In the genomic region with DNA sequence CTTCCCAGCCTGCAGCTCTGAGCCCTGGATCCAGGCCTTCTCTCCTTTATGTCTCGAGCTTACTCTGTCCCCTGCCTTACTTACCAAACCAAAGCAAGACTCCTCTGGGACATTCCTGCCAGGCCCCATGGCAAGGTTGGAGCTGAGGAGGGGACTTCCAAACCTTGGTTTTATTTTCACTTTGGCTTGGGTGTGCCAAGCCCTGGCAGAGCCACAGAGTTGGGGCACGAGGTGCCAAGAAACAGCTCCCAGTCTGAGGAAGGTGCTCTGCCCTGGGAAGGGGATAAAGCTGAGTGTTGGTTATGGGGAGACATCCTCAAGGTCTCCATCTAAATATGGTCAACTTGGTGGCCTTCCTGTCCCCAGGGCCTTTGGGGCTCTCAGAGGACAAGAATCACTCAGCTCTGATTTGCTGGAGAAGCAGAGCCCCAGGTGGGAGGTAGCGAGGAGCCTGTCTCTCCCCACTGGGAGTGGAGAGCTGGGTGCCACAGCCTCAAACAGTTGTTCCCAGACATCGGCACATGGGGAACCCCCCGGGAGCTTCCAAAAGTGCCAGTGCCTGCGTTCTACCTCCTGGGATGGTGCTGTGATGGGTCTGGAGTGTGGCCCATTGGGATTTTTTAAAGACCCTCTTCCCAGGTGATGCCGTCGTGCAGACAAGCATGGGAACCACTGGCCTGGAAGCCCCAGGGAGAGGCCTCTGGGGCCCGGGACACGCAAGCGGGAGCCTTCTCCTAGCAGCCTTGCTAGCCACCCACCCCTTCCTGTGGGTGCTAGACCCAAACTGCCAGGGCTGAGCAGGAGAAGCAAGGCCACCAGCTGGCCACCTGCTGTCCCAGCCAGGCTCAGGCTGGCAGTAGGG, we compare ENCODE assay signal across 9 cellular contexts. TPM values are rescaled to one million over a fixed set of nuclear protein-coding genes. Genes with fewer than 3 reads are reported as not detected.
DNase-seq lines count a peak whose midpoint lies in the region; ATAC-seq lines count a peak whose summit lies in the region.
"Had no signal": no experiment of that assay in that cellular context is flagged by ENCODE, and none has a peak within 500 bp of the region (broad histone marks: within the 10 kb centered on the region; RNA-seq: fewer than 3 reads in every experiment).

No MANE protein-coding gene starts in this region.

- peak overlapping the region; percentile 65 for H3K4me3 Mint-ChIP-seq in activated naive CD8-positive, alpha-beta T cell
- peak overlapping the region in 4 of 8 donors; percentile 15 to 70 (median 45) for H3K4me3 Mint-ChIP-seq in naive B cell

- peak overlapping the region; percentile 77 to 93 (median 89) for H3K4me2 ChIP-seq in BLaER1 treated with 17β-estradiol and CSF1 and Interleukin-3, amounts not matched to agents 10 nM and 100 nM

- peak overlapping the region; percentile 7 to 79 (median 71); a peak in 20 of 22 replicates for H3K27ac ChIP-seq in BLaER1 treated with 17β-estradiol and CSF1 and Interleukin-3, amounts not matched to agents 10 nM and 100 nM
- H3K27ac ChIP-seq: HL-60 had no signal

- H3K4me3 ChIP-seq in BLaER1 treated with 17β-estradiol and CSF1 and Interleukin-3, amounts not matched to agents 10 nM and 100 nM = peak overlapping the region in 3 of 10 experiments; percentile 22 to 28 (median 27); a peak in 5 of 20 replicates

- DNase-seq in naive B cell (no peak), NCI-H2171 (lab: John Stamatoyannopoulos, UW) (no peak), NCI-H446 (lab: John Stamatoyannopoulos, UW) (no peak)

- no peaks in the 10 kb centered on the region for H3K27me3 Mint-ChIP-seq in activated naive CD8-positive, alpha-beta T cell
- H3K27me3 Mint-ChIP-seq in naive B cell = no peaks in the 10 kb centered on the region

- no peaks in the 10 kb centered on the region for H3K27me3 ChIP-seq in BLaER1 treated with 17β-estradiol and CSF1 and Interleukin-3, amounts not matched to agents 10 nM and 100 nM

- H3K36me3 ChIP-seq in BLaER1 treated with 17β-estradiol and CSF1 and Interleukin-3, amounts not matched to agents 10 nM and 100 nM = peaks cover 0 to 22% (median 5%) of the 10 kb centered on the region in 11 experiments; a peak in 12 of 22 replicates

- H3K4me1 Mint-ChIP-seq in activated naive CD8-positive, alpha-beta T cell (ENCODE audit: low read depth) = peaks cover 94% of the 10 kb centered on the region
- peaks cover 52 to 84% (median 54%) of the 10 kb centered on the region in 3 donors for H3K4me1 Mint-ChIP-seq in naive B cell

- H3K9me3 Mint-ChIP-seq in activated naive CD8-positive, alpha-beta T cell (ENCODE audit: low read depth) = peaks cover 3% of the 10 kb centered on the region
- no peaks in the 10 kb centered on the region for H3K9me3 Mint-ChIP-seq in naive B cell

- no peaks in the 10 kb centered on the region for H3K9me3 ChIP-seq in BLaER1 treated with 17β-estradiol and CSF1 and Interleukin-3, amounts not matched to agents 10 nM and 100 nM (replicated peaks in 1 of 11)

- peaks cover 0 to 82% (median 17%) of the 10 kb centered on the region in 11 experiments; a peak in 14 of 22 replicates for H4K20me1 ChIP-seq in BLaER1 treated with 17β-estradiol and CSF1 and Interleukin-3, amounts not matched to agents 10 nM and 100 nM

- H3K27ac Mint-ChIP-seq in activated naive CD8-positive, alpha-beta T cell = peak overlapping the region; percentile 97
- peak overlapping the region; percentile 81 to 96 (median 93) for H3K27ac Mint-ChIP-seq in naive B cell

- ATAC-seq in HG02642 (IDR thresholded peaks at IDR 0.05; ENCODE audit: poor library complexity, unreplicated experiment) = peak; percentile 30
- ATAC-seq in naive B cell (ENCODE audit: low read depth in 2 of 2) = peak; percentile 57 to 66
- no peak for ATAC-seq in HG03159 (IDR thresholded peaks at IDR 0.05; ENCODE audit: unreplicated experiment)
- ATAC-seq in GM19463 (IDR thresholded peaks at IDR 0.05; ENCODE audit: unreplicated experiment) = no peak

- peak overlapping the region; percentile 32 to 67 (median 56) for H3K9ac ChIP-seq in BLaER1 treated with 17β-estradiol and CSF1 and Interleukin-3, amounts not matched to agents 10 nM and 100 nM

- peaks cover 45 to 66% (median 63%) of the 10 kb centered on the region in 10 experiments for H3K4me1 ChIP-seq in BLaER1 treated with 17β-estradiol and CSF1 and Interleukin-3, amounts not matched to agents 10 nM and 100 nM

- H3K36me3 Mint-ChIP-seq in activated naive CD8-positive, alpha-beta T cell = peaks cover 24% of the 10 kb centered on the region
- no peaks in the 10 kb centered on the region for H3K36me3 Mint-ChIP-seq in naive B cell

RNA-seq across cellular contexts. Expression of a gene that starts 10.3 kb away (rescaled TPM):
- polyA plus RNA-seq in naive B cell (ENCODE audit: low read depth in 6 of 6) = 10 to 100 TPM in 5 of 6 donors, 1 to 10 TPM in 1; 2.9 to 42.9 (median 29.9) TPM

RNA-seq across cellular contexts. Expression of a gene that starts 37.9 kb away (rescaled TPM):
- under 1 TPM in 4 of 6 donors, not detected in 2; 0.25 to 0.72 (median 0.27) TPM for polyA plus RNA-seq in naive B cell (ENCODE audit: low read depth in 6 of 6)

Comparison
In these comparisons a context has a peak if more than half of its experiments do, and no peak if none do; other contexts are left out.
1. ATAC-seq: peak in HG02642 (single experiment) and naive B cell (2 of 2); none in HG03159 (single experiment) and GM19463 (single experiment).